Comparison of ENCODE assay signal across 18 cellular contexts in the genomic region with DNA sequence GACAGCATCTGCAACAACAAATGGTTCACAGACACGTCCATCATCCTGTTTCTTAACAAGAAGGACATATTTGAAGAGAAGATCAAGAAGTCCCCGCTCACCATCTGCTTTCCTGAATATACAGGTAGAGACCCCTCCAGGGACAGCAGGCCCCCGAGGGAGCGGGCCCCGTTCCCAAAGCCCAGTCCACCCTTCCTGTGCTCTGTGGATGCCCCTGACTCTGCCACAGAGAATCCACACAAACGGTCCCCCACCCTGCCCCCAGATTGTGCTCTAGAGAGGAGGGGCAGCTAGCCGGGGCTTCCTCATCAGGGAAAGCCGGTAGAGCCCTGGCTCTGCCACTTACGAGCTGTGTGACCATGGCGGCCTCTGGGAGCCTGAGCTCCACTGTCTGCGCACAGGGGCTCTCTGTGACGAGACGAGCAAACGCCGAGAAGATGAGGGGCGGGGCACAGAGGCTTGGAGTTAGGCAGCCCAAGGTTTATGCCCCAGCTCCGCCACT.
DNase-seq lines count a peak whose midpoint lies in the region; ATAC-seq, FAIRE-seq and TF ChIP-seq lines count a peak whose summit lies in the region.
"Had no signal": no experiment of that assay in that cellular context is flagged by ENCODE, and none has a peak within 500 bp of the region (broad histone marks: within the 10 kb centered on the region; RNA-seq: fewer than 3 reads in every experiment).

No MANE protein-coding gene starts in this region.

- H3K14ac ChIP-seq in H1 (ENCODE audit: insufficient read length) = no peak overlapping the region

- POLR2A ChIA-PET in H1 (lab: Charles Lee; ENCODE audit: partially characterized antibody) = no interaction called here

- H3K56ac ChIP-seq in H1 (replicated peaks; ENCODE audit: insufficient read length, low read depth, low read length) = no peak overlapping the region

- H2BK12ac ChIP-seq in H1 (ENCODE audit: low read depth, low read length) = no peak overlapping the region

- no peak overlapping the region for H3K9ac ChIP-seq in H1 (replicated peaks in 1 of 4; ENCODE audit: extremely low read depth in 1 of 4, low read depth in 3 of 4, low read length in 3 of 4)
- H3K9ac ChIP-seq in neural progenitor cell = no peak overlapping the region
- H3K9ac ChIP-seq: GM23248 had no signal

- peaks cover 7% of the 10 kb centered on the region for H3K27me3 Mint-ChIP-seq in neural progenitor cell (ENCODE audit: insufficient read depth, low read depth)
- H3K27me3 Mint-ChIP-seq: CD4-positive, CD25-positive, alpha-beta regulatory T cell had no signal

- no peak for TF ChIP-seq POLR2A in H1 (IDR thresholded peaks at IDR 0.05; ENCODE audit: control extremely low read depth in 1 of 2, low read depth in 2 of 2, low read length in 2 of 2)

- H3K36me3 Mint-ChIP-seq in neural progenitor cell = peaks cover 5% of the 10 kb centered on the region
- H3K36me3 Mint-ChIP-seq: CD4-positive, CD25-positive, alpha-beta regulatory T cell had no signal

- WGBS in right cardiac atrium = 83% methylated on average over 17 of the region's 17 CpGs
- 89% methylated on average over 9 of the region's 17 CpGs; no CpG with 5 or more reads in 1 of the 2 experiments for WGBS in H1 (ENCODE audit: extremely low coverage in 1 of 2, insufficient coverage in 1 of 2, insufficient read length in 1 of 2, insufficient replicate concordance in 2 of 2, low coverage in 1 of 2, low lambda C conversion rate in 2 of 2, missing lambda C conversion rate in 1 of 2), 2 experiments

- peak overlapping the region; percentile 26 for H3K27ac Mint-ChIP-seq in neural progenitor cell

- H3K4me2 ChIP-seq in H1 (ENCODE audit: insufficient read depth in 1 of 2, low read depth in 2 of 2, low read length in 2 of 2) (no peak overlapping the region), neural progenitor cell (no peak overlapping the region)

- no peak overlapping the region for H3K4ac ChIP-seq in H1 (replicated peaks; ENCODE audit: insufficient read length, low read depth, low read length)

- no peak for TF ChIP-seq RAD21 in H1 (IDR thresholded peaks at IDR 0.05 in 1 of 2, conservative IDR thresholded peaks at IDR 0.05 in 1 of 2; ENCODE audit: low read depth in 2 of 2, low read length in 2 of 2)

- no peak overlapping the region for H2BK15ac ChIP-seq in H1 (ENCODE audit: low read length)

- H3K4me3 ChIP-seq in right cardiac atrium (ENCODE audit: low read length) (no peak overlapping the region), H1 (ENCODE audit: extremely low read depth in 1 of 4, insufficient read depth in 2 of 4, low read depth in 3 of 4, low read length in 4 of 4) (no peak overlapping the region), neural progenitor cell (no peak overlapping the region)
- H3K4me3 ChIP-seq: GM23248 had no signal

- no peaks in the 10 kb centered on the region for H3F3A ChIP-seq in neural progenitor cell (ENCODE audit: low read depth)

- H4K20me1 ChIP-seq in H1 (replicated peaks in 1 of 2; ENCODE audit: control insufficient read depth in 1 of 2, insufficient read depth in 2 of 2, low read length in 2 of 2) (no peaks in the 10 kb centered on the region), neural progenitor cell (ENCODE audit: low read depth) (no peaks in the 10 kb centered on the region)

- peak overlapping the region; percentile 25; the same call in 1 of the 2 replicates for H4K8ac ChIP-seq in H1 (ENCODE audit: extremely low read depth, insufficient read depth, low read length)

- no peak overlapping the region for H2AK5ac ChIP-seq in H1 (ENCODE audit: low read depth, low read length)

- H3K23me2 ChIP-seq in H1 (ENCODE audit: low read depth, low read length) = no peaks in the 10 kb centered on the region

- intact Hi-C loops in right cardiac atrium (cut with DNase I) = no loop called here
- intact Hi-C loops in cardiac septum (cut with DNase I) = no loop called here

- H3K4me3 Mint-ChIP-seq in neural progenitor cell = no peak overlapping the region
- H3K4me3 Mint-ChIP-seq: CD4-positive, CD25-positive, alpha-beta regulatory T cell had no signal

- no peaks in the 10 kb centered on the region for H3K79me1 ChIP-seq in H1 (ENCODE audit: low read depth, low read length)

- H3K23ac ChIP-seq in H1 (ENCODE audit: insufficient read length) = no peak overlapping the region

- no peaks in the 10 kb centered on the region for H3K9me3 ChIP-seq in right cardiac atrium (ENCODE audit: control insufficient read depth, low read length)
- H3K9me3 ChIP-seq in H1 (ENCODE audit: insufficient read depth in 2 of 2, low read depth in 1 of 2, low read length in 1 of 2) = no peaks in the 10 kb centered on the region
- H3K9me3 ChIP-seq in neural progenitor cell (ENCODE audit: low read depth) = no peaks in the 10 kb centered on the region
- H3K9me3 ChIP-seq: BE2C, Caco-2 had no signal

- no peaks in the 10 kb centered on the region for H3K4me1 Mint-ChIP-seq in neural progenitor cell
- H3K4me1 Mint-ChIP-seq: CD4-positive, CD25-positive, alpha-beta regulatory T cell had no signal

- no peak for TF ChIP-seq EP300 in H1 (IDR thresholded peaks at IDR 0.05; ENCODE audit: borderline replicate concordance in 1 of 2, low read depth in 2 of 2, low read length in 2 of 2)

- H3K36me3 ChIP-seq in H1 (ENCODE audit: control insufficient read depth in 2 of 4, insufficient read depth in 4 of 4, low read length in 3 of 4) (0 out of 8 replicates have a peak, but pooled peaks cover 0 to 2% (median 0%) of the 10 kb centered on the region in 4 experiments), neural progenitor cell (no peaks in the 10 kb centered on the region)

- H3K79me2 ChIP-seq in H1 (ENCODE audit: control insufficient read depth in 1 of 2, insufficient read depth in 2 of 2, low read length in 2 of 2) (no peaks in the 10 kb centered on the region), neural progenitor cell (ENCODE audit: low read depth) (no peaks in the 10 kb centered on the region)

- ATAC-seq in right cardiac atrium = no peak
- ATAC-seq in GM18858 (IDR thresholded peaks at IDR 0.05; ENCODE audit: unreplicated experiment) = no peak

- no peak for FAIRE-seq in H1 (lab: Jason Lieb, UNC)
- FAIRE-seq: A204.1, D721Med, G401.6, GM12891, H54 had no signal

- H3K27ac ChIP-seq in right cardiac atrium (ENCODE audit: low read length) (no peak overlapping the region), H1 (ENCODE audit: low read depth, low read length) (no peak overlapping the region), neural progenitor cell (no peak overlapping the region)
- H3K27ac ChIP-seq: GM23248 had no signal

- no peak overlapping the region for H4K91ac ChIP-seq in H1 (replicated peaks; ENCODE audit: insufficient read length, low read length)

- no peaks in the 10 kb centered on the region for H3K27me3 ChIP-seq in right cardiac atrium (ENCODE audit: control insufficient read depth, insufficient read depth)
- H3K27me3 ChIP-seq in H1 (replicated peaks in 1 of 4; ENCODE audit: control insufficient read depth in 3 of 4, extremely low read depth in 1 of 4, insufficient read depth in 3 of 4, low read length in 3 of 4) = no peaks in the 10 kb centered on the region
- no peaks in the 10 kb centered on the region for H3K27me3 ChIP-seq in neural progenitor cell
- H3K27me3 ChIP-seq: BE2C had no signal

- H2BK120ac ChIP-seq in H1 (replicated peaks; ENCODE audit: low read depth, low read length) = no peak overlapping the region

- no peaks in the 10 kb centered on the region for H3K9me3 Mint-ChIP-seq in neural progenitor cell
- H3K9me3 Mint-ChIP-seq: CD4-positive, CD25-positive, alpha-beta regulatory T cell had no signal

- no peak overlapping the region for H2BK5ac ChIP-seq in H1 (ENCODE audit: low read depth, low read length)

- H2AFZ ChIP-seq in H1 (ENCODE audit: low read length) (no peak overlapping the region), neural progenitor cell (replicated peaks) (no peak overlapping the region)
- H2AFZ ChIP-seq: GM23248 had no signal

- DNase-seq in right cardiac atrium (peak in 2 of 3 donors; percentile 38 to 45), cardiac septum (ENCODE audit: low spot score) (no peak), H1 (ENCODE audit: low read depth in 1 of 2, low spot score in 2 of 2) (no peak), neural progenitor cell (ENCODE audit: low spot score) (no peak), hippocampal formation (lab: John Stamatoyannopoulos, UW) (no peak)
- DNase-seq: ACHN; BE2C; C1 segment of cervical spinal cord; Caco-2; CD4-positive, CD25-positive, alpha-beta regulatory T cell; GM23248; HCEC 1CT had no signal

- TF ChIP-seq CTCF in H1 (IDR thresholded peaks at IDR 0.05; ENCODE audit: control extremely low read depth in 1 of 3, insufficient read depth in 1 of 3, low read depth in 1 of 3, low read length in 3 of 3) = no peak
- no peak for TF ChIP-seq CTCF in neural progenitor cell (IDR thresholded peaks at IDR 0.05)

- H3K4me1 ChIP-seq in right cardiac atrium (ENCODE audit: control insufficient read depth, insufficient read depth, low read length) (no peaks in the 10 kb centered on the region), H1 (replicated peaks in 1 of 4; ENCODE audit: control insufficient read depth in 3 of 4, insufficient read depth in 4 of 4, low read length in 3 of 4) (no peaks in the 10 kb centered on the region), neural progenitor cell (no peaks in the 10 kb centered on the region)
- H3K4me1 ChIP-seq: BE2C, Caco-2 had no signal

- H3K18ac ChIP-seq in H1 (ENCODE audit: extremely low read depth, low read length) = no peak overlapping the region

- CTCF ChIA-PET in H1 (lab: Charles Lee; ENCODE audit: partially characterized antibody) = interaction anchor here (0.6 to 3.0 kb wide), 8 partner anchors 9 to 565 kb away, joined by 3 to 14 read pairs (median 6); no protein-coding TSS in a partner anchor

- H2BK20ac ChIP-seq in H1 (ENCODE audit: low read length) = no peak overlapping the region

- no peak overlapping the region for H4K5ac ChIP-seq in H1 (ENCODE audit: insufficient read length, low read depth, low read length)

TF ChIP-seq in H1, 55 proteins besides CTCF, POLR2A, EP300 and RAD21 (continues in another document):
- TF ChIP-seq CHD1 (IDR thresholded peaks at IDR 0.05; ENCODE audit: low read depth, low read length) (no peak), KDM4A (IDR thresholded peaks at IDR 0.05; ENCODE audit: low read depth, low read length, severe bottlenecking) (no peak), HDAC2 (IDR thresholded peaks at IDR 0.05; ENCODE audit: borderline replicate concordance in 1 of 2, low read depth in 2 of 2, low read length in 2 of 2) (no peak), RNF2 (IDR thresholded peaks at IDR 0.05; ENCODE audit: borderline replicate concordance, low read depth, low read length, missing control alignments, poor library complexity, severe bottlenecking) (no peak), PHF8 (conservative IDR thresholded peaks at IDR 0.05; ENCODE audit: low read depth, low read length) (no peak), SP4 (IDR thresholded peaks at IDR 0.05; ENCODE audit: low read length) (no peak), RFX5 (IDR thresholded peaks at IDR 0.05; ENCODE audit: borderline replicate concordance, low read depth, low read length) (no peak), CEBPB (IDR thresholded peaks at IDR 0.05; ENCODE audit: low read depth, low read length) (no peak), SRF (IDR thresholded peaks at IDR 0.05; ENCODE audit: low read depth, low read length) (no peak), TBP (IDR thresholded peaks at IDR 0.05; ENCODE audit: low read depth, low read length) (no peak), NRF1 (IDR thresholded peaks at IDR 0.05; ENCODE audit: low read depth, low read length) (no peak)

Comparison
In these comparisons a context has a peak if more than half of its experiments do, and no peak if none do; other contexts are left out.
1. DNase-seq: peak in right cardiac atrium (2 of 3); none in cardiac septum (single experiment), H1 (0 of 2), neural progenitor cell (single experiment) and hippocampal formation (0 of 2).